22 cellular contexts compared by ENCODE assay signal in the genomic region with DNA sequence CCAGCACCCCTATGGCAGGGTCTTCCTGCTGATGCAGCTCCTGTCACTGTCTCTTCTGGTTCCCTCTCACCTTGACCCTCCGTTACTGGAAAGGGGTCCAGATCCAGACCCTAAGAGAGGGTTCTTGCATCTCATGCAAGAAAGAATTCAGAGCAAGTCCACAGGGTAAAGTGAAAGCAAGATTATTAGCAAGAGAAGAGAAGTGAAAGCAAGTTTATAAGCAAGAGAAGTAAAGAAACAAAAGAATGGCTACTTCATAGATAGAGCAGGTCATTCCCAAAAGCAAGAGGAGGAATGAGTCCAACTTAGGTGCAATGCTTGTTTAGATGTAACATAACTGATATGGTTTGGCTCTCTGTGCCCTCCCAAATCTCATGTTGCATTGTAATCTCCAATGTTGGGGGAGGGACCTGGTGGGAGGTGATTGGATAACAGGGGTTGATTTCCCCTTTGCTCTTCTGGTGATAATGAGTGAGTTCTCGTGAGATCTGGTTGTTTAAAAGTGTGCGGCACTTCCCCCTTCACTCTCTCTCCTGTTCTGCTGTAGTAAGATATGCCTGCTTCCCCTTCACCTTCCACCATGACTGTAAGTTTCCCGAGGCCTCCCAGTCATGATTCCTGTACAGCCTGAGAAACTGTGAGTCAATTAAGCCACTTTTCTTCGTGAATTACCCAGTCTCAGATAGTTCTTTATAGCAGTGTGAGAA.
DNase-seq lines count a peak whose midpoint lies in the region; ATAC-seq and TF ChIP-seq lines count a peak whose summit lies in the region.
"Had no signal": no experiment of that assay in that cellular context is flagged by ENCODE, and none has a peak within 500 bp of the region (broad histone marks: within the 10 kb centered on the region; RNA-seq: fewer than 3 reads in every experiment).

No MANE protein-coding gene starts in this region.

- intact Hi-C loops in lower leg skin (cut with DNase I; ENCODE audit: low total_unique reads), result no loop called here

- H3K4me1 ChIP-seq in Karpas-422 (ENCODE audit: low read length), result no peaks in the 10 kb centered on the region
- H3K4me1 ChIP-seq: ascending aorta had no signal

- H3K79me2 ChIP-seq in Karpas-422 (ENCODE audit: low read length), result no peaks in the 10 kb centered on the region

- H3K9ac ChIP-seq in Karpas-422 (ENCODE audit: low read length), result no peak overlapping the region

- H3K27ac ChIP-seq in VCaP, result peak overlapping the region; percentile 80
- H3K27ac ChIP-seq in Karpas-422 (ENCODE audit: low read length), result no peak overlapping the region
- H3K27ac ChIP-seq: ascending aorta, spleen had no signal

- no peaks in the 10 kb centered on the region for H3K9me2 ChIP-seq in Karpas-422 (replicated peaks; ENCODE audit: insufficient read depth, low read length)

- TF ChIP-seq POLR2A in lower leg skin (IDR thresholded peaks at IDR 0.05), result no peak

- peak; percentile 4 for DNase-seq in CMK (ENCODE audit: low read depth)
- no peak for DNase-seq in lower leg skin (ENCODE audit: low spot score in 2 of 2)
- DNase-seq in stimulated activated CD4-positive, alpha-beta T cell treated with anti-CD3 and anti-CD28 coated beads, Interleukin-15, amount 100 ng/mL, for 24 hours, result no peak
- no peak for DNase-seq in Karpas-422
- DNase-seq: activated CD4-positive, alpha-beta T cell treated with anti-CD3 and anti-CD28 coated beads for 36 hours; effector CD4-positive, alpha-beta T cell; IMR-90; kidney glomerular epithelial cell; mammary epithelial cell; MG63; NCI-H1694 treated with DMSO at 0.1 percent for 48 hours; NCI-H526 treated with DMSO at 0.1 percent for 48 hours; nucleus accumbens; SHP77 treated with DMSO at 0.1 percent for 48 hours; spleen; T-cell had no signal

- 77 to 79% methylated on average over 5 of the region's 5 CpGs for WGBS in lower leg skin, 2 donors

- H3K4me3 ChIP-seq in lower leg skin (ENCODE audit: low read depth, poor library complexity, severe bottlenecking), result no peak overlapping the region
- H3K4me3 ChIP-seq in Karpas-422 (ENCODE audit: low read length), result no peak overlapping the region
- H3K4me3 ChIP-seq: ascending aorta, MG63, spleen had no signal

- no peak overlapping the region for H2AFZ ChIP-seq in Karpas-422 (ENCODE audit: low read length)

- no peaks in the 10 kb centered on the region for H3K9me3 ChIP-seq in Karpas-422 (ENCODE audit: low read length)
- H3K9me3 ChIP-seq: ascending aorta, MG63 had no signal

- H3K36me3 ChIP-seq in Karpas-422 (ENCODE audit: insufficient read depth, low read length), result no peaks in the 10 kb centered on the region
- H3K36me3 ChIP-seq: ascending aorta, MG63, spleen had no signal

- H3K4me2 ChIP-seq in Karpas-422 (ENCODE audit: low read depth, low read length, poor library complexity, severe bottlenecking), result no peak overlapping the region

- ATAC-seq in GM21515 (IDR thresholded peaks at IDR 0.05; ENCODE audit: unreplicated experiment) (peak; percentile 60), HG03432 (IDR thresholded peaks at IDR 0.05; ENCODE audit: unreplicated experiment) (peak; percentile 53), HG03439 (IDR thresholded peaks at IDR 0.05; ENCODE audit: unreplicated experiment) (no peak)
- ATAC-seq: activated CD4-positive, alpha-beta T cell treated with anti-CD3 and anti-CD28 coated beads for 36 hours; esophagus mucosa; T-cell had no signal

- TF ChIP-seq CTCF in VCaP (conservative IDR thresholded peaks at IDR 0.05) (no peak), lower leg skin (IDR thresholded peaks at IDR 0.05) (no peak)

- H3K27me3 ChIP-seq in Karpas-422 (ENCODE audit: low read length), result no peaks in the 10 kb centered on the region
- H3K27me3 ChIP-seq: ascending aorta, MG63, spleen had no signal

- no peaks in the 10 kb centered on the region for H4K20me1 ChIP-seq in Karpas-422 (ENCODE audit: insufficient read depth, low read depth, low read length)
